21 cellular contexts compared by ENCODE assay signal in the genomic region with DNA sequence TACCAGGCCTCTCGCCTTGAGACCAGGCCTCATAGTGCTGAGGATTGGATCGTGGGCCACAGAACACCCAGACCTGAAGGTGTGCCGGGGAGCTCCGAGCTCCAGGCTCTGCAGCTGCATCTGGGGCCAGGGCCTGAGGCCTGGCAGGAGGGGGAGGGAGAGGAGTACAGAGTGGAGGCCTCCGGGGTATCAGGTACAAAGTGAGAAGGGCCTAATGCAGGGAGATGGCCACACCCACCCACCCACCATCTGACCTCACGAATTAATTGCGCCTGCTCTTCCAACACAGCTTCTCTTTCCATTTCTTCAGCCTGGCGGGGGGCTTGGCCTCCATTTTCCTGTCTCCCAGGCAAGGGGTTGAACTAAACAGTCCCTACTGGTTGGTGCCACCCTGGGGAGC.
"Had no signal": no experiment of that assay in that cellular context is flagged by ENCODE, and none has a peak within 500 bp of the region (broad histone marks: within the 10 kb centered on the region; RNA-seq: fewer than 3 reads in every experiment).

No MANE protein-coding gene starts in this region.

- H3K9me3 ChIP-seq: adrenal gland, left lung, thyroid gland had no signal

- DNase-seq: activated CD4-positive, alpha-beta T cell treated with anti-CD3 and anti-CD28 coated beads for 4 hours; activated CD4-positive, alpha-beta T cell treated with anti-CD3 and anti-CD28 coated beads, Interleukin-2, amount 50 U/mL, for 48 hours; activated CD8-positive, alpha-beta memory T cell treated with anti-CD3 and anti-CD28 coated beads, Interleukin-2, amount 50 U/mL, for 48 hours; activated naive CD4-positive, alpha-beta T cell; activated T-cell treated with anti-CD3 and anti-CD28 coated beads, Interleukin-2, amount 50 U/mL, for 4 hours; adrenal gland; immature natural killer cell; left lung; nucleus accumbens; posterior cingulate gyrus; stimulated activated CD4-positive, alpha-beta T cell treated with anti-CD3 and anti-CD28 coated beads, Interleukin-12 subunit alpha, Interleukin-12 subunit beta, amount 100 ng/mL, for 4 hours; stimulated activated CD4-positive, alpha-beta T cell treated with anti-CD3 and anti-CD28 coated beads, Interleukin-4, amount 100 ng/mL, for 4 hours; stimulated activated naive CD8-positive, alpha-beta T cell treated with anti-CD3 and anti-CD28 coated beads, Interleukin-15, Interleukin-2, amounts not matched to agents 100 U/mL and 50 U/mL, for 24 hours; T-helper 9 cell; thyroid gland had no signal

- H3K27ac ChIP-seq: adrenal gland, epithelial cell of prostate, left lung, thyroid gland had no signal

- H3K4me3 Mint-ChIP-seq: activated naive CD8-positive, alpha-beta T cell; activated T-cell treated with anti-CD3 and anti-CD28 coated beads, Interleukin-2, amount 50 U/mL, for 4 hours; immature natural killer cell; mesothelial cell of epicardium; natural killer cell treated with Interleukin-12 subunit alpha and Interleukin-12 subunit beta and Interleukin-15 and Interleukin-18, amount 100 ng/mL, for 72 hours; WTC11 had no signal

- H3K4me3 ChIP-seq: adrenal gland, left lung, thyroid gland had no signal

- H3K27ac Mint-ChIP-seq: activated naive CD8-positive, alpha-beta T cell; activated T-helper 2 cell treated with anti-CD3 and anti-CD28 coated beads, Interferon-gamma antibody, Interleukin-2, Interleukin-4, amounts not matched to agents 10 μg/mL and 5 μg/mL and 100 μg/mL, durations not matched to agents 14 hours and 24 hours and 36 hours; immature natural killer cell; mesothelial cell of epicardium; natural killer cell treated with Interleukin-12 subunit alpha and Interleukin-12 subunit beta and Interleukin-15 and Interleukin-18, amount 100 ng/mL, for 72 hours; WTC11 had no signal

- H3K27me3 ChIP-seq: adrenal gland, thyroid gland had no signal

- H3K36me3 Mint-ChIP-seq: activated naive CD8-positive, alpha-beta T cell; immature natural killer cell; mesothelial cell of epicardium; natural killer cell treated with Interleukin-12 subunit alpha and Interleukin-12 subunit beta and Interleukin-15 and Interleukin-18, amount 100 ng/mL, for 72 hours; WTC11 had no signal

- H3K9me3 Mint-ChIP-seq: activated T-cell treated with anti-CD3 and anti-CD28 coated beads, Interleukin-2, amount 50 U/mL, for 4 hours; activated T-helper 2 cell treated with anti-CD3 and anti-CD28 coated beads, Interferon-gamma antibody, Interleukin-2, Interleukin-4, amounts not matched to agents 10 μg/mL and 5 μg/mL and 100 μg/mL, durations not matched to agents 14 hours and 24 hours and 36 hours; immature natural killer cell; mesothelial cell of epicardium; natural killer cell treated with Interleukin-12 subunit alpha and Interleukin-12 subunit beta and Interleukin-15 and Interleukin-18, amount 100 ng/mL, for 72 hours; WTC11 had no signal

- H3K4me1 ChIP-seq: left lung had no signal

- H3K36me3 ChIP-seq: adrenal gland, left lung, thyroid gland had no signal

- ATAC-seq: activated T-cell treated with anti-CD3 and anti-CD28 coated beads, Interleukin-2, amount 50 U/mL, for 4 hours; left lung; natural killer cell treated with Interleukin-12 subunit alpha and Interleukin-12 subunit beta and Interleukin-15 and Interleukin-18, amount 100 ng/mL, for 72 hours; stimulated activated naive CD8-positive, alpha-beta T cell treated with anti-CD3 and anti-CD28 coated beads, Interleukin-15, Interleukin-2, amounts not matched to agents 100 U/mL and 50 U/mL, for 24 hours; WTC11 had no signal

- H3K27me3 Mint-ChIP-seq: activated naive CD8-positive, alpha-beta T cell had no signal
